ENCODE assay signal across 8 cellular contexts in the genomic region with DNA sequence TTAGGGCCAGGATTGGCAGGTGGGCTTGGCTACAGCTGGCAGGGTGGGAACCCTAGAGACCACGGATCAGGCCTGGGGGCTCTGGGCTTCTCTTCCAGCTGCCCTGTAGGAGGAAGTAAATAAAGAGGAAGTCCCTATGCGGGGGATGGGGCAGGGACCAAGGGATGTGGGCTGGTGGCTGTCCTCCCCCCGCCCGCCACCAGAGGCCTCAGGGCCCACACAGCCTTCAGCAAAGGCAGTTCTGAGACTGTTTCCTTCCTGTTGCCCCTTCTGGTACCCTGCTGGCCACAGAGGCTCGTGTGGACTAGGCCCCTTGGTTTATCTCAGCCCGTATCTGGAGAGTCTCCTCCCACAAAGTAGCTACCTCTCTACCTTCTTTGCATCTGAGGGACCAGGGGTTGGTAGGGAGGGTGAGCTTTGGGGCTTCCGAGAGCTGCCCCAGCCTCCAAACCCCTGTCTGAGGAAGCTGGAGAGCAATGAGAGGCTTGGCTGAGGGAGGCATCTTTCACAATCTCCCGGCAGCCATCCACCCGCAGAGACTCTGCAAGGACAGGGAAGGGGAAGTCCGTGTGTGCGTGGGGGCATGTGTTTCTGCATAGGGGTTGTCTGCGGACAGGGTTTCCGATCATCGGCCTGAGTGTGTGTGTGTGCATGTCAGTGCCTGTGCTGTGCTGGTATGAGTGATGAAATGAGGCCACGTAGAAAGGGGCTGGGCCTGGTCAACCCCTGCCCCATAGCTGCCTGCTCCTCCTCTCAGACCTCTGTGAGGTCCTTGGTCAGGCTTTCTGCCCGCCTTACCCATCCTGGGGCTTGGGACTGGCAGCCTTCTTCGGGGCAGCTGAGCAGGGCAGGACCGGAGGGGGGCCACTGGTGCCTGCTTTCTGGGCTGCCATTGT. TPM values are rescaled to one million over a fixed set of nuclear protein-coding genes. Genes with fewer than 3 reads are reported as not detected.
DNase-seq lines count a peak whose midpoint lies in the region; ATAC-seq and TF ChIP-seq lines count a peak whose summit lies in the region.

No MANE protein-coding gene starts in this region.

- peak overlapping the region; percentile 90 for H3K27ac Mint-ChIP-seq in memory B cell

- peak overlapping the region; percentile 81 for H3K4me2 ChIP-seq in Karpas-422 (ENCODE audit: low read depth, low read length, poor library complexity, severe bottlenecking)

- peaks cover 71% of the 10 kb centered on the region for H3K4me1 Mint-ChIP-seq in memory B cell

- H3K27me3 Mint-ChIP-seq in memory B cell = no peaks in the 10 kb centered on the region

- no peaks in the 10 kb centered on the region for H3K36me3 Mint-ChIP-seq in memory B cell

- peak overlapping the region; percentile 98 for H3K27ac ChIP-seq in Karpas-422 (ENCODE audit: low read length)
- peak overlapping the region; percentile 27 to 86 for H3K27ac ChIP-seq in coronary artery

- H3K4me3 Mint-ChIP-seq in memory B cell = peak overlapping the region; percentile 83

- DNase-seq in GM06990 (ENCODE audit: extremely low read depth, insufficient read length) (peak; percentile 91), Karpas-422 (peak; percentile 98), coronary artery (ENCODE audit: low spot score) (peak; percentile 81), memory B cell (ENCODE audit: low spot score in 2 of 2) (peak; percentile 76 to 82), NCI-H2029 treated with DMSO at 0.1 percent for 48 hours (lab: John Stamatoyannopoulos, UW) (no peak)
- peak; percentile 58 to 70 for DNase-seq in activated CD4-positive, alpha-beta T cell treated with anti-CD3 and anti-CD28 coated beads for 4 hours
- DNase-seq in stimulated activated CD8-positive, alpha-beta memory T cell treated with anti-CD3 and anti-CD28 coated beads, Interleukin-2, amount 100 ng/mL, for 48 hours (ENCODE audit: low read depth in 2 of 2) = peak; percentile 78 to 83

- no peaks in the 10 kb centered on the region for H3K9me2 ChIP-seq in Karpas-422 (replicated peaks; ENCODE audit: insufficient read depth, low read length)

- peak; percentile 56 for ATAC-seq in GM21723 (IDR thresholded peaks at IDR 0.05; ENCODE audit: unreplicated experiment)
- peak; percentile 68 for ATAC-seq in memory B cell (ENCODE audit: low read depth)

- peak overlapping the region; percentile 44; the same call in 1 of the 2 replicates for H2AFZ ChIP-seq in Karpas-422 (ENCODE audit: low read length)

- H3K4me3 ChIP-seq in GM06990 (replicated peaks; ENCODE audit: low read depth, low read length) = peak overlapping the region; percentile 37
- H3K4me3 ChIP-seq in Karpas-422 (ENCODE audit: low read length) = peak overlapping the region; percentile 66
- H3K4me3 ChIP-seq in coronary artery = no peak overlapping the region

- TF ChIP-seq CTCF in GM06990 (IDR thresholded peaks at IDR 0.05; ENCODE audit: insufficient read depth, low read length, poor library complexity, severe bottlenecking) (peak; percentile 57), coronary artery (IDR thresholded peaks at IDR 0.05) (no peak)

- peak overlapping the region; percentile 89 for H3K9ac ChIP-seq in Karpas-422 (ENCODE audit: low read length)

- peaks cover 16% of the 10 kb centered on the region for H3K79me2 ChIP-seq in Karpas-422 (ENCODE audit: low read length)

- peaks cover 77% of the 10 kb centered on the region for H3K4me1 ChIP-seq in Karpas-422 (ENCODE audit: low read length)

- no peaks in the 10 kb centered on the region for H3K9me3 ChIP-seq in Karpas-422 (ENCODE audit: low read length)

- H3K36me3 ChIP-seq in GM06990 (ENCODE audit: control insufficient read depth, insufficient read depth, low read length) (peaks cover 5% of the 10 kb centered on the region), Karpas-422 (ENCODE audit: insufficient read depth, low read length) (peaks cover under 1% of the 10 kb centered on the region; the same call in 1 of the 2 replicates)

- no peaks in the 10 kb centered on the region for H3K9me3 Mint-ChIP-seq in memory B cell

- no peaks in the 10 kb centered on the region for H4K20me1 ChIP-seq in Karpas-422 (ENCODE audit: insufficient read depth, low read depth, low read length)

- H3K27me3 ChIP-seq in GM06990 (replicated peaks; ENCODE audit: control insufficient read depth, insufficient read depth, low read length) = no peaks in the 10 kb centered on the region
- H3K27me3 ChIP-seq in Karpas-422 (ENCODE audit: low read length) = no peaks in the 10 kb centered on the region

RNA-seq across cellular contexts. Expression of a gene that starts 12.5 kb away (rescaled TPM):
- 85.3 and 106 TPM in 2 replicates for total RNA-seq in Karpas-422 (2014; rRNA removed; shearing (Covaris generic); ENCODE audit: low replicate concordance)
